ENCODE assay signal across 1 cellular context in the genomic region with DNA sequence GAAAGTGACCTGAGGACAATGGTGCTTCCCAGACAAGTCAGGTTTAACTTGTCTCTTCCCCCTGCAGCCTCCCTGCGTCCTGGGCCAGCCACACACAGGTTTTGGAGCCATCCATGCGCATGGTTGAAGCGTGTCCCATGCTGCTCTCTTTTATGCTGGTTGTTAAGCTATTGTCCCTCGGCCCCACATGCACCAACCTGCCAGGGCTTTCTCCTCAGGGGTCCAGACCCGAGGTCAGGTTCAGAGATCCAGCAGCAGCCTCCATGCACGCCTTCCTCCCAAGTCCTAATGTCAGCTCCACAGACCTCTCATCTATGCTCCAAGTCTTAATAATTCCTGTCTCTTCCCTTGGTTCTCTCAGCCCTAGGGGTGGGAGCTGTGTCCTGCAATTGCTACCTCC.
TF ChIP-seq lines count a peak whose summit lies in the region.

No MANE protein-coding gene starts in this region.

TF ChIP-seq in GM23338, 12 proteins besides CTCF, POLR2A, EP300 and RAD21 (continued from another document):
- TF ChIP-seq, protein P1, sequence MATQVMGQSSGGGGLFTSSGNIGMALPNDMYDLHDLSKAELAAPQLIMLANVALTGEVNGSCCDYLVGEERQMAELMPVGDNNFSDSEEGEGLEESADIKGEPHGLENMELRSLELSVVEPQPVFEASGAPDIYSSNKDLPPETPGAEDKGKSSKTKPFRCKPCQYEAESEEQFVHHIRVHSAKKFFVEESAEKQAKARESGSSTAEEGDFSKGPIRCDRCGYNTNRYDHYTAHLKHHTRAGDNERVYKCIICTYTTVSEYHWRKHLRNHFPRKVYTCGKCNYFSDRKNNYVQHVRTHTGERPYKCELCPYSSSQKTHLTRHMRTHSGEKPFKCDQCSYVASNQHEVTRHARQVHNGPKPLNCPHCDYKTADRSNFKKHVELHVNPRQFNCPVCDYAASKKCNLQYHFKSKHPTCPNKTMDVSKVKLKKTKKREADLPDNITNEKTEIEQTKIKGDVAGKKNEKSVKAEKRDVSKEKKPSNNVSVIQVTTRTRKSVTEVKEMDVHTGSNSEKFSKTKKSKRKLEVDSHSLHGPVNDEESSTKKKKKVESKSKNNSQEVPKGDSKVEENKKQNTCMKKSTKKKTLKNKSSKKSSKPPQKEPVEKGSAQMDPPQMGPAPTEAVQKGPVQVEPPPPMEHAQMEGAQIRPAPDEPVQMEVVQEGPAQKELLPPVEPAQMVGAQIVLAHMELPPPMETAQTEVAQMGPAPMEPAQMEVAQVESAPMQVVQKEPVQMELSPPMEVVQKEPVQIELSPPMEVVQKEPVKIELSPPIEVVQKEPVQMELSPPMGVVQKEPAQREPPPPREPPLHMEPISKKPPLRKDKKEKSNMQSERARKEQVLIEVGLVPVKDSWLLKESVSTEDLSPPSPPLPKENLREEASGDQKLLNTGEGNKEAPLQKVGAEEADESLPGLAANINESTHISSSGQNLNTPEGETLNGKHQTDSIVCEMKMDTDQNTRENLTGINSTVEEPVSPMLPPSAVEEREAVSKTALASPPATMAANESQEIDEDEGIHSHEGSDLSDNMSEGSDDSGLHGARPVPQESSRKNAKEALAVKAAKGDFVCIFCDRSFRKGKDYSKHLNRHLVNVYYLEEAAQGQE (IDR thresholded peaks at IDR 0.05; ENCODE audit: unreplicated experiment): no peak
- TF ChIP-seq, protein P2, sequence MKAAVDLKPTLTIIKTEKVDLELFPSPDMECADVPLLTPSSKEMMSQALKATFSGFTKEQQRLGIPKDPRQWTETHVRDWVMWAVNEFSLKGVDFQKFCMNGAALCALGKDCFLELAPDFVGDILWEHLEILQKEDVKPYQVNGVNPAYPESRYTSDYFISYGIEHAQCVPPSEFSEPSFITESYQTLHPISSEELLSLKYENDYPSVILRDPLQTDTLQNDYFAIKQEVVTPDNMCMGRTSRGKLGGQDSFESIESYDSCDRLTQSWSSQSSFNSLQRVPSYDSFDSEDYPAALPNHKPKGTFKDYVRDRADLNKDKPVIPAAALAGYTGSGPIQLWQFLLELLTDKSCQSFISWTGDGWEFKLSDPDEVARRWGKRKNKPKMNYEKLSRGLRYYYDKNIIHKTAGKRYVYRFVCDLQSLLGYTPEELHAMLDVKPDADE (IDR thresholded peaks at IDR 0.05): no peak
- no peak for TF ChIP-seq CREB1 (CRISPR knock-in tag; IDR thresholded peaks at IDR 0.05; ENCODE audit: low read depth)
- no peak for TF ChIP-seq STAT1 (IDR thresholded peaks at IDR 0.05; ENCODE audit: unreplicated experiment)
- no peak for TF ChIP-seq POLR2AphosphoS5 (IDR thresholded peaks at IDR 0.05; ENCODE audit: low read depth)
- no peak for TF ChIP-seq EZH2 (IDR thresholded peaks at IDR 0.05; ENCODE audit: low read depth, unreplicated experiment)
